ENCODE assay signal across 18 cellular contexts in genomic region chr5:138695781-138696180, GRCh38. TPM values are rescaled to one million over a fixed set of nuclear protein-coding genes. Genes with fewer than 3 reads are reported as not detected.
DNase-seq lines count a peak whose midpoint lies in the region; ATAC-seq and TF ChIP-seq lines count a peak whose summit lies in the region.
"Had no signal": no experiment of that assay in that cellular context is flagged by ENCODE, and none has a peak within 500 bp of the region (broad histone marks: within the 10 kb centered on the region; RNA-seq: fewer than 3 reads in every experiment).

No MANE protein-coding gene starts in this region.

- intact Hi-C loops in left ventricle myocardium superior (cut with micrococcal nuclease): no loop called here
- intact Hi-C loops in cardiac septum (cut with DNase I): no loop called here
- intact Hi-C loops in PC-3 (cut with micrococcal nuclease): no loop called here
- intact Hi-C loops in right lobe of liver (cut with DNase I): no loop called here

- H3K27ac ChIP-seq in PC-3 (ENCODE audit: low read length): peak overlapping the region; percentile 34; the same call in 1 of the 2 replicates
- peak overlapping the region; percentile 53 for H3K27ac ChIP-seq in brain microvascular endothelial cell
- H3K27ac ChIP-seq in neuronal stem cell (replicated peaks; ENCODE audit: low read length): no peak overlapping the region
- H3K27ac ChIP-seq in right lobe of liver: no peak overlapping the region

- no peaks in the 10 kb centered on the region for H3K36me3 ChIP-seq in PC-3 (ENCODE audit: low read depth, low read length)
- H3K36me3 ChIP-seq in brain microvascular endothelial cell (replicated peaks): no peaks in the 10 kb centered on the region
- H3K36me3 ChIP-seq in neuronal stem cell (replicated peaks in 1 of 2; ENCODE audit: control insufficient read depth in 2 of 2, insufficient read depth in 2 of 2, low read length in 2 of 2): no peaks in the 10 kb centered on the region
- no peaks in the 10 kb centered on the region for H3K36me3 ChIP-seq in right lobe of liver
- H3K36me3 ChIP-seq: BE2C, HAP-1 had no signal

- WGBS in neuronal stem cell (ENCODE audit: extremely low coverage in 2 of 2, insufficient read length in 2 of 2, insufficient replicate concordance in 1 of 2), 2 donors: no CpG with 5 or more reads among the region's 3 CpGs
- WGBS in right lobe of liver (ENCODE audit: insufficient coverage, low coverage, low lambda C conversion rate, missing lambda C conversion rate): 100% methylated on average over 2 of the region's 3 CpGs

- H4K8ac ChIP-seq in neuronal stem cell (ENCODE audit: low read depth, low read length): no peak overlapping the region

- H3K4ac ChIP-seq in neuronal stem cell (ENCODE audit: low read length): no peak overlapping the region

- H3K18ac ChIP-seq in neuronal stem cell (ENCODE audit: low read length): no peak overlapping the region

- POLR2A ChIA-PET in PC-3 (lab: Charles Lee; ENCODE audit: unreplicated experiment): no interaction called here
- POLR2A ChIA-PET in naive thymus-derived CD8-positive, alpha-beta T cell (lab: Charles Lee): no interaction called here

- no peak overlapping the region for H3K4me3 Mint-ChIP-seq in naive thymus-derived CD8-positive, alpha-beta T cell
- H3K4me3 Mint-ChIP-seq: CD4-positive, CD25-positive, alpha-beta regulatory T cell; CD8-positive, alpha-beta memory T cell had no signal

- no peaks in the 10 kb centered on the region for H3F3A ChIP-seq in PC-3 (ENCODE audit: low read length, unreplicated experiment)

- H3K27ac Mint-ChIP-seq in naive thymus-derived CD8-positive, alpha-beta T cell: no peak overlapping the region
- H3K27ac Mint-ChIP-seq: CD4-positive, CD25-positive, alpha-beta regulatory T cell; CD8-positive, alpha-beta memory T cell had no signal

- peaks cover 0 to 11% (median under 1%) of the 10 kb centered on the region in 9 donors for H3K9me3 Mint-ChIP-seq in naive thymus-derived CD8-positive, alpha-beta T cell

- TF ChIP-seq POLR2A in right lobe of liver (IDR thresholded peaks at IDR 0.05): no peak

- H3K4me1 ChIP-seq in PC-3 (ENCODE audit: insufficient read depth, low read length): peaks cover 13% of the 10 kb centered on the region
- H3K4me1 ChIP-seq in neuronal stem cell (ENCODE audit: control insufficient read depth in 2 of 2, insufficient read depth in 1 of 2, low read depth in 1 of 2, low read length in 2 of 2): peaks cover 0 to 3% of the 10 kb centered on the region in 2 donors
- no peaks in the 10 kb centered on the region for H3K4me1 ChIP-seq in right lobe of liver

- BruUV-seq in PC-3 (replicated peaks; lab: Mats Ljungman, UMichigan): no TSS peak

- no peak overlapping the region for H2AFZ ChIP-seq in PC-3 (ENCODE audit: low read length)
- no peak overlapping the region for H2AFZ ChIP-seq in neuronal stem cell (ENCODE audit: low read length)

- TF ChIP-seq CTCF in PC-3 (conservative IDR thresholded peaks at IDR 0.05; ENCODE audit: low read depth, low read length) (no peak), brain microvascular endothelial cell (IDR thresholded peaks at IDR 0.05; ENCODE audit: low read depth, low read length, missing control alignments) (no peak), right lobe of liver (IDR thresholded peaks at IDR 0.05) (no peak)

- H2BK120ac ChIP-seq in neuronal stem cell (ENCODE audit: low read depth, low read length): no peak overlapping the region

- no peaks in the 10 kb centered on the region for H3K9me3 ChIP-seq in PC-3 (ENCODE audit: low read length)
- no peaks in the 10 kb centered on the region for H3K9me3 ChIP-seq in neuronal stem cell (replicated peaks in 1 of 2; ENCODE audit: control insufficient read depth in 2 of 2, insufficient read depth in 1 of 2, low read depth in 1 of 2, low read length in 2 of 2)
- no peaks in the 10 kb centered on the region for H3K9me3 ChIP-seq in right lobe of liver
- H3K9me3 ChIP-seq: BE2C had no signal

- H3K36me3 Mint-ChIP-seq in naive thymus-derived CD8-positive, alpha-beta T cell: peaks cover 0 to 5% (median 0%) of the 10 kb centered on the region in 3 donors
- H3K36me3 Mint-ChIP-seq: CD4-positive, CD25-positive, alpha-beta regulatory T cell had no signal

- H3K9ac ChIP-seq in PC-3 (ENCODE audit: low read length): peak overlapping the region; percentile 17; the same call in 1 of the 2 replicates
- peak overlapping the region; percentile 35 for H3K9ac ChIP-seq in neuronal stem cell (ENCODE audit: low read depth, low read length, poor library complexity)

- H3K27me3 ChIP-seq in PC-3 (ENCODE audit: low read length): no peaks in the 10 kb centered on the region
- no peaks in the 10 kb centered on the region for H3K27me3 ChIP-seq in brain microvascular endothelial cell (replicated peaks)
- peaks cover 0 to 11% (median 0%) of the 10 kb centered on the region in 3 experiments for H3K27me3 ChIP-seq in neuronal stem cell (ENCODE audit: control insufficient read depth in 3 of 3, insufficient read depth in 3 of 3, low read depth in 1 of 3, low read length in 3 of 3)
- no peaks in the 10 kb centered on the region for H3K27me3 ChIP-seq in right lobe of liver
- H3K27me3 ChIP-seq: BE2C had no signal

- H2BK15ac ChIP-seq in neuronal stem cell (ENCODE audit: low read length): no peak overlapping the region

- no peaks in the 10 kb centered on the region for H4K20me1 ChIP-seq in PC-3 (ENCODE audit: low read length)

- H3K79me1 ChIP-seq in neuronal stem cell (ENCODE audit: low read depth, low read length): no peaks in the 10 kb centered on the region

- no peaks in the 10 kb centered on the region for H3K79me2 ChIP-seq in PC-3 (ENCODE audit: low read length)

- peak; percentile 58 for ATAC-seq in left ventricle myocardium superior
- ATAC-seq in PC-3: no peak
- no peak for ATAC-seq in right lobe of liver
- no peak for ATAC-seq in naive thymus-derived CD8-positive, alpha-beta T cell
- ATAC-seq: GM12878 had no signal

- in situ Hi-C loops in brain microvascular endothelial cell (cut with HindIII; ENCODE audit: low pct_ligation_motif_present, low sequenced_read_pairs): no loop called here

- no peak overlapping the region for H2BK12ac ChIP-seq in neuronal stem cell (ENCODE audit: low read length)

- no peak for DNase-seq in left ventricle myocardium superior
- no peak for DNase-seq in cardiac septum (ENCODE audit: low spot score)
- no peak for DNase-seq in PC-3
- DNase-seq in brain microvascular endothelial cell: no peak
- no peak for DNase-seq in neuronal stem cell (ENCODE audit: low spot score)
- DNase-seq in right lobe of liver: no peak
- no peak for DNase-seq in NCI-H2171 treated with DMSO at 0.1 percent for 48 hours (lab: John Stamatoyannopoulos, UW)
- no peak for DNase-seq in naive thymus-derived CD8-positive, alpha-beta T cell
- DNase-seq: BE2C; C1 segment of cervical spinal cord; CD4-positive, CD25-positive, alpha-beta regulatory T cell; CD8-positive, alpha-beta memory T cell; COR-L47; DMS 273 treated with DMSO at 0.1 percent for 48 hours; DMS53; DND-41 had no signal

- H3K4me1 Mint-ChIP-seq in naive thymus-derived CD8-positive, alpha-beta T cell: peaks cover 0 to 2% (median 0%) of the 10 kb centered on the region in 4 donors

- H2AK5ac ChIP-seq in neuronal stem cell (ENCODE audit: low read depth, low read length): no peak overlapping the region

- H3K9me2 ChIP-seq in PC-3 (replicated peaks; ENCODE audit: low read length): no peaks in the 10 kb centered on the region

- H3K27me3 Mint-ChIP-seq in naive thymus-derived CD8-positive, alpha-beta T cell: peaks cover 39 to 88% (median 61%) of the 10 kb centered on the region in 5 donors

- no peak overlapping the region for H3K23ac ChIP-seq in neuronal stem cell (ENCODE audit: low read depth, low read length, poor library complexity)

- H3K4me2 ChIP-seq in PC-3 (ENCODE audit: low read length) (peak overlapping the region; percentile 47; the same call in 1 of the 2 replicates), neuronal stem cell (ENCODE audit: insufficient read depth, low read length, poor library complexity, severe bottlenecking) (no peak overlapping the region)

- no peak overlapping the region for H3K14ac ChIP-seq in neuronal stem cell (ENCODE audit: low read length)

- H2BK5ac ChIP-seq in neuronal stem cell (ENCODE audit: low read length): no peak overlapping the region

- H4K91ac ChIP-seq in neuronal stem cell (ENCODE audit: low read depth, low read length, poor library complexity): no peak overlapping the region

- H3K4me3 ChIP-seq in PC-3 (ENCODE audit: low read length) (no peak overlapping the region), brain microvascular endothelial cell (ENCODE audit: low read depth, low read length) (no peak overlapping the region), neuronal stem cell (ENCODE audit: low read length in 2 of 2) (no peak overlapping the region), right lobe of liver (no peak overlapping the region)
- H3K4me3 ChIP-seq: GM12878, HAP-1 had no signal

- CTCF ChIA-PET in PC-3 (lab: Charles Lee): no interaction called here

RNA-seq across cellular contexts. Expression of gene CTNNA1, which starts 57.4 kb away (rescaled TPM):
- total RNA-seq in left ventricle myocardium superior (296 TPM), cardiac septum (427 TPM), PC-3 (2014; rRNA removed) (1.9 and 9.8 TPM in 2 replicates), right lobe of liver (100 to 1,000 TPM; 101 to 192 (median 123) TPM)
- polyA plus RNA-seq in neuronal stem cell (2013, experiment 1 of 2): 96.3 TPM
- 95.4 TPM for polyA plus RNA-seq in neuronal stem cell (2013, experiment 2 of 2)
- 1 to 10 TPM; 5.1 to 5.7 TPM for total RNA-seq in naive thymus-derived CD8-positive, alpha-beta T cell
- 1 to 10 TPM in 1 of 3 donors, under 1 TPM in 1, not detected in 1; 0.34 to 2.8 TPM for polyA plus RNA-seq in naive thymus-derived CD8-positive, alpha-beta T cell

Comparison
In these comparisons a context has a peak if more than half of its experiments do, and no peak if none do; other contexts are left out.
1. H3K27ac ChIP-seq: peak in PC-3 (single experiment) and brain microvascular endothelial cell (single experiment); none in neuronal stem cell (single experiment) and right lobe of liver (0 of 3).